In the genomic region with DNA sequence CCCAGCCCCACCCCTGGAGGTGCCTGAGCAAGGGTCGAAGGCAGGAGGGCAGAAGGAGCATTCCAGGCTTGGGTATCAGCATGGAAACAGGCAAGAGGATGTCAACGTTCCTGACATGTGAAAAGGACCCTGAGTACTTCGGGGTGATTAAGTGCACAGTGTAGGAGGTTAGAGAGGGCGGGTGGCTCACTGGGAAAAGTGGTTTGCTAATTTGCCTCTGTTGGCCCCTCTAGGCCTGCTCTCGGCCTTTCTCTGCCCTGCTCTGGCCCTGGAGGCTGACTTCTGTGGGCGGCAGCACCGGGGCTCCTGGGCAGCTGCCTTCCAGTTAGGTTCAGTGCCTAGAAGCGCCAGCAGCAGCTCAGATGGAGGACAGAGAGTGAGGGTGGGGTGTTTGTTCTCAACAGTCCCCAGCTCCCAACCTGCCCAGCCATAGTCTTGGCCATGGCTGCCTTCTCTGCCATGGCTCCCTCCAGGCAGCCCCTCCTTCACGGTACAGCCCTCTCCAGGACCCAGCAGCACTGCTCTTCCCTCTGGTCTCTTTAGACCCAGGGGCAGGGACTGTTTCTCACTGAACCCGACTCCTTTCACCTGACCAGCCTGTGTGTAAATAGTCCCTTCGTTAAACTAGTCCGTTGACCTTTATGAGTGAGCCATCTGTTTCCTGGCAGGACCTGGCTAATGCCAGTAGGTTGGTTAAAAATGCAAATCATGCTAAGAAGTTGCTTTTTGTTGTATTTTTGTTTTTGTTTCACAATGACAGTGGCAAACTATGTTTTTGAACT, we compare ENCODE assay signal across 16 cellular contexts.
DNase-seq lines count a peak whose midpoint lies in the region; ATAC-seq and TF ChIP-seq lines count a peak whose summit lies in the region.
"Had no signal": no experiment of that assay in that cellular context is flagged by ENCODE, and none has a peak within 500 bp of the region (broad histone marks: within the 10 kb centered on the region; RNA-seq: fewer than 3 reads in every experiment).

No MANE protein-coding gene starts in this region.

- no peaks in the 10 kb centered on the region for H3K27me3 Mint-ChIP-seq in chondrocyte (ENCODE audit: low read depth)

- no peak for DNase-seq in chondrocyte (ENCODE audit: low spot score)
- peak; percentile 37 for DNase-seq in retina
- DNase-seq in kidney glomerular epithelial cell (lab: John Stamatoyannopoulos, UW): no peak
- no peak for DNase-seq in 8988T
- DNase-seq: activated CD8-positive, alpha-beta memory T cell treated with anti-CD3 and anti-CD28 coated beads for 24 hours; activated gamma-delta T cell treated with Interleukin-2 at 50 U/mL for 16 hours; CD4-positive, alpha-beta memory T cell; GF-D8; NCI-H1092 treated with DMSO at 0.1 percent for 48 hours; NCI-H446 had no signal

- no peaks in the 10 kb centered on the region for H3K9me3 Mint-ChIP-seq in chondrocyte (ENCODE audit: low read depth)
- H3K9me3 Mint-ChIP-seq: brain, nephron had no signal

- no peak for TF ChIP-seq CTCF in chondrocyte (IDR thresholded peaks at IDR 0.05)

- H3K4me1 Mint-ChIP-seq in chondrocyte (ENCODE audit: low read depth): peaks cover 68% of the 10 kb centered on the region
- H3K4me1 Mint-ChIP-seq: CD4-positive, alpha-beta memory T cell had no signal

- peak; percentile 80 for ATAC-seq in GM18867 (IDR thresholded peaks at IDR 0.05; ENCODE audit: unreplicated experiment)
- peak; percentile 61 for ATAC-seq in HG03439 (IDR thresholded peaks at IDR 0.05; ENCODE audit: unreplicated experiment)
- ATAC-seq in HG03139 (IDR thresholded peaks at IDR 0.05; ENCODE audit: unreplicated experiment): no peak
- ATAC-seq: HCT116 had no signal

- no peak overlapping the region for H3K4me3 Mint-ChIP-seq in chondrocyte (ENCODE audit: unreplicated experiment)
- H3K4me3 Mint-ChIP-seq: brain; CD4-positive, alpha-beta memory T cell; nephron had no signal

- H3K36me3 Mint-ChIP-seq in chondrocyte (ENCODE audit: low read depth): no peaks in the 10 kb centered on the region
- H3K36me3 Mint-ChIP-seq: brain; CD4-positive, alpha-beta memory T cell had no signal

- H3K27ac Mint-ChIP-seq in chondrocyte (ENCODE audit: unreplicated experiment): peak overlapping the region; percentile 55
- H3K27ac Mint-ChIP-seq: CD4-positive, alpha-beta memory T cell had no signal
